Comparison of ENCODE assay signal across 21 cellular contexts in genomic region chr6:3640868-3641267, GRCh38.
A peak's percentile ranks its signal among the peaks of the same experiment; 100 is the strongest.
DNase-seq lines count a peak whose midpoint lies in the region; ATAC-seq, FAIRE-seq and TF ChIP-seq lines count a peak whose summit lies in the region.
"Had no signal": no experiment of that assay in that cellular context is flagged by ENCODE, and none has a peak within 500 bp of the region (broad histone marks: within the 10 kb centered on the region; RNA-seq: fewer than 3 reads in every experiment).

No MANE protein-coding gene starts in this region.

- 63% methylated on average over 2 of the region's 2 CpGs for WGBS in A549 (ENCODE audit: missing lambda C conversion rate)
- WGBS in K562 (ENCODE audit: insufficient coverage, low coverage, missing lambda C conversion rate), result 22% methylated on average over 2 of the region's 2 CpGs

- H3K9me2 ChIP-seq in MM.1S (replicated peaks; ENCODE audit: insufficient read depth, low read length), result no peaks in the 10 kb centered on the region

- no peaks in the 10 kb centered on the region for H3K4me1 ChIP-seq in A549
- H3K4me1 ChIP-seq in MM.1S (ENCODE audit: low read length), result no peaks in the 10 kb centered on the region
- no peaks in the 10 kb centered on the region; a peak in 2 of 5 replicates for H3K4me1 ChIP-seq in K562 (replicated peaks in 1 of 2; ENCODE audit: control insufficient read depth in 2 of 2, insufficient read depth in 2 of 2, low read length in 2 of 2)
- H3K4me1 ChIP-seq: BLaER1 treated with 17β-estradiol and CSF1 and Interleukin-3, amounts not matched to agents 10 nM and 100 nM had no signal

- H3K27me3 ChIP-seq in MM.1S (replicated peaks; ENCODE audit: insufficient read depth, low read length) (no peaks in the 10 kb centered on the region), K562 (ENCODE audit: control insufficient read depth in 2 of 2, insufficient read depth in 2 of 2, low read length in 2 of 2) (peaks cover 1 to 2% of the 10 kb centered on the region in 2 experiments; a peak in 4 of 5 replicates)
- H3K27me3 ChIP-seq: BLaER1 treated with 17β-estradiol and CSF1 and Interleukin-3, amounts not matched to agents 10 nM and 100 nM had no signal

- H3K9me3 Mint-ChIP-seq in naive thymus-derived CD8-positive, alpha-beta T cell, result peaks cover 0 to 4% (median 0%) of the 10 kb centered on the region in 9 donors
- H3K9me3 Mint-ChIP-seq: CD4-positive, alpha-beta T cell; CD8-positive, alpha-beta T cell had no signal

- H3K79me2 ChIP-seq in MM.1S (ENCODE audit: low read length), result no peaks in the 10 kb centered on the region
- no peaks in the 10 kb centered on the region for H3K79me2 ChIP-seq in K562 (ENCODE audit: control insufficient read depth, insufficient read depth, low read length)

- POLR2A ChIA-PET in A549 (lab: Yijun Ruan, JAX), result no interaction called here
- POLR2A ChIA-PET in K562 (lab: Yijun Ruan, JAX), result no interaction called here
- POLR2A ChIA-PET in naive thymus-derived CD8-positive, alpha-beta T cell (lab: Charles Lee), result no interaction called here

- TF ChIP-seq EP300 in A549 (IDR thresholded peaks at IDR 0.05) (no peak), K562 (IDR thresholded peaks at IDR 0.05; ENCODE audit: low read length) (no peak)

- H3K4me1 Mint-ChIP-seq in naive thymus-derived CD8-positive, alpha-beta T cell, result no peaks in the 10 kb centered on the region
- H3K4me1 Mint-ChIP-seq: B cell had no signal

- H3F3A ChIP-seq in MM.1S (ENCODE audit: insufficient read depth, low read length), result no peaks in the 10 kb centered on the region

- CTCF ChIA-PET in A549 (lab: Yijun Ruan, JAX), result no interaction called here
- CTCF ChIA-PET in K562 (lab: Yijun Ruan, JAX; ENCODE audit: low intra/inter-chr PET ratio), result no interaction called here

- TF ChIP-seq POLR2A in A549 (IDR thresholded peaks at IDR 0.05; ENCODE audit: low read length), result no peak
- no peak for TF ChIP-seq POLR2A in K562 (conservative IDR thresholded peaks at IDR 0.05)

- H3K36me3 Mint-ChIP-seq in naive thymus-derived CD8-positive, alpha-beta T cell, result peaks cover 0 to 11% (median 2%) of the 10 kb centered on the region in 3 donors
- H3K36me3 Mint-ChIP-seq: CD8-positive, alpha-beta T cell had no signal

- BruUV-seq in K562 (replicated peaks; lab: Mats Ljungman, UMichigan), result no TSS peak

- H3K4me3 Mint-ChIP-seq in naive thymus-derived CD8-positive, alpha-beta T cell, result no peak overlapping the region
- H3K4me3 Mint-ChIP-seq: B cell; CD4-positive, alpha-beta T cell; CD8-positive, alpha-beta T cell had no signal

- H3K9ac ChIP-seq in MM.1S (ENCODE audit: low read length), result no peak overlapping the region
- H3K9ac ChIP-seq in K562 (ENCODE audit: insufficient read depth in 1 of 2, low read depth in 2 of 2, low read length in 2 of 2), result no peak overlapping the region
- H3K9ac ChIP-seq: BLaER1 treated with 17β-estradiol and CSF1 and Interleukin-3, amounts not matched to agents 10 nM and 100 nM had no signal

- TF ChIP-seq CTCF in A549 (IDR thresholded peaks at IDR 0.05) (no peak), MM.1S (IDR thresholded peaks at IDR 0.05; ENCODE audit: low read length) (no peak), K562 (IDR thresholded peaks at IDR 0.05 in 2 of 3, conservative IDR thresholded peaks at IDR 0.05 in 1 of 3; ENCODE audit: insufficient read depth in 2 of 3, low read depth in 1 of 3, low read length in 3 of 3) (no peak)

- peaks cover 0 to 9% (median 3%) of the 10 kb centered on the region in 5 donors for H3K27me3 Mint-ChIP-seq in naive thymus-derived CD8-positive, alpha-beta T cell

- H3K4me2 ChIP-seq in A549, result no peak overlapping the region
- no peak overlapping the region for H3K4me2 ChIP-seq in MM.1S (ENCODE audit: low read depth, low read length)
- H3K4me2 ChIP-seq in K562 (ENCODE audit: insufficient read depth, low read length), result no peak overlapping the region
- H3K4me2 ChIP-seq: BLaER1 treated with 17β-estradiol and CSF1 and Interleukin-3, amounts not matched to agents 10 nM and 100 nM had no signal

- no peak for ATAC-seq in A549
- ATAC-seq in K562, result no peak
- no peak for ATAC-seq in naive thymus-derived CD8-positive, alpha-beta T cell
- ATAC-seq: CD8-positive, alpha-beta T cell had no signal

- H3K9me3 ChIP-seq in A549 (no peaks in the 10 kb centered on the region), MM.1S (replicated peaks; ENCODE audit: insufficient read depth, low read length) (no peaks in the 10 kb centered on the region), K562 (replicated peaks; ENCODE audit: control insufficient read depth, insufficient read depth, low read depth, low read length) (no peaks in the 10 kb centered on the region; the same call in 1 of the 2 replicates)
- H3K9me3 ChIP-seq: Caco-2 had no signal

- intact Hi-C loops in K562 (cut with micrococcal nuclease), result no loop called here

- H3K27ac ChIP-seq in A549, result no peak overlapping the region
- no peak overlapping the region for H3K27ac ChIP-seq in MM.1S (ENCODE audit: low read length)
- no peak overlapping the region for H3K27ac ChIP-seq in K562 (ENCODE audit: extremely low read depth, low read depth, low read length)
- H3K27ac ChIP-seq: BLaER1 treated with 17β-estradiol and CSF1 and Interleukin-3, amounts not matched to agents 10 nM and 100 nM had no signal

- H3K27ac Mint-ChIP-seq in naive thymus-derived CD8-positive, alpha-beta T cell, result no peak overlapping the region
- H3K27ac Mint-ChIP-seq: B cell; CD4-positive, alpha-beta T cell; CD8-positive, alpha-beta T cell had no signal

- no peaks in the 10 kb centered on the region for H4K20me1 ChIP-seq in MM.1S (ENCODE audit: insufficient read depth, low read length)
- H4K20me1 ChIP-seq in K562 (replicated peaks; ENCODE audit: control insufficient read depth, insufficient read depth, low read length), result no peaks in the 10 kb centered on the region
- H4K20me1 ChIP-seq: BLaER1 treated with 17β-estradiol and CSF1 and Interleukin-3, amounts not matched to agents 10 nM and 100 nM had no signal

- in situ Hi-C loops in K562 (cut with MboI), result no loop called here

- FAIRE-seq in A549 (lab: Jason Lieb, UNC) (no peak), K562 (lab: Jason Lieb, UNC) (no peak)
- FAIRE-seq: A204.1, D721Med, G401.6, GM12891, GM19239 had no signal

- DNase-seq in A549 (ENCODE audit: low read depth in 1 of 2, low spot score in 1 of 2) (no peak), MM.1S (peak; percentile 15), K562 (ENCODE audit: extremely low read depth in 1 of 4, low spot score in 3 of 4) (no peak), ecto neural progenitor cell (ENCODE audit: low spot score) (no peak)
- DNase-seq in naive thymus-derived CD8-positive, alpha-beta T cell, result no peak
- DNase-seq in activated CD4-positive, alpha-beta T cell treated with anti-CD3 and anti-CD28 coated beads for 1 hour, result no peak
- DNase-seq: 8988T; AML-193; Caco-2; Calu3; CD4-positive, alpha-beta T cell; CD8-positive, alpha-beta T cell; DMS79 treated with DMSO at 0.1 percent for 48 hours; GF-D8 had no signal

- TF ChIP-seq RAD21 in A549 (conservative IDR thresholded peaks at IDR 0.05 in 1 of 2, IDR thresholded peaks at IDR 0.05 in 1 of 2) (no peak), K562 (CRISPR knock-in tag; conservative IDR thresholded peaks at IDR 0.05 in 1 of 2, IDR thresholded peaks at IDR 0.05 in 1 of 2) (no peak)

- no peaks in the 10 kb centered on the region for H3K36me3 ChIP-seq in MM.1S (replicated peaks; ENCODE audit: insufficient read depth, low read length)
- H3K36me3 ChIP-seq in K562 (ENCODE audit: control insufficient read depth, insufficient read depth, low read length), result no peaks in the 10 kb centered on the region
- H3K36me3 ChIP-seq: BLaER1 treated with 17β-estradiol and CSF1 and Interleukin-3, amounts not matched to agents 10 nM and 100 nM had no signal

- no peaks in the 10 kb centered on the region for H3K9me1 ChIP-seq in K562 (ENCODE audit: control insufficient read depth, insufficient read depth, low read length)

- H2AFZ ChIP-seq in MM.1S (ENCODE audit: low read length), result no peak overlapping the region
- no peak overlapping the region for H2AFZ ChIP-seq in K562 (ENCODE audit: low read depth, low read length)

- H3K4me3 ChIP-seq in A549, result no peak overlapping the region
- H3K4me3 ChIP-seq in MM.1S (ENCODE audit: low read length), result no peak overlapping the region
- no peak overlapping the region for H3K4me3 ChIP-seq in K562
- H3K4me3 ChIP-seq: BLaER1 treated with 17β-estradiol and CSF1 and Interleukin-3, amounts not matched to agents 10 nM and 100 nM had no signal

TF ChIP-seq in A549, 52 proteins besides CTCF, POLR2A, EP300 and RAD21:
- TF ChIP-seq BCL3 (IDR thresholded peaks at IDR 0.05) (no peak), ESRRA (IDR thresholded peaks at IDR 0.05; ENCODE audit: borderline replicate concordance, low read length) (no peak), MAFK (IDR thresholded peaks at IDR 0.05; ENCODE audit: partially characterized antibody) (peak; percentile 8)

TF ChIP-seq in K562, 482 proteins besides CTCF, POLR2A, EP300 and RAD21 (continues in another document):
- TF ChIP-seq LARP7 (IDR thresholded peaks at IDR 0.05) (no peak), ZNF316 (IDR thresholded peaks at IDR 0.05) (peak; percentile 72), SMC3 (conservative IDR thresholded peaks at IDR 0.05; ENCODE audit: insufficient read depth, low read depth, low read length) (no peak), KAT2B (IDR thresholded peaks at IDR 0.05; ENCODE audit: low read depth, low read length) (no peak)
- TF ChIP-seq, protein P1, sequence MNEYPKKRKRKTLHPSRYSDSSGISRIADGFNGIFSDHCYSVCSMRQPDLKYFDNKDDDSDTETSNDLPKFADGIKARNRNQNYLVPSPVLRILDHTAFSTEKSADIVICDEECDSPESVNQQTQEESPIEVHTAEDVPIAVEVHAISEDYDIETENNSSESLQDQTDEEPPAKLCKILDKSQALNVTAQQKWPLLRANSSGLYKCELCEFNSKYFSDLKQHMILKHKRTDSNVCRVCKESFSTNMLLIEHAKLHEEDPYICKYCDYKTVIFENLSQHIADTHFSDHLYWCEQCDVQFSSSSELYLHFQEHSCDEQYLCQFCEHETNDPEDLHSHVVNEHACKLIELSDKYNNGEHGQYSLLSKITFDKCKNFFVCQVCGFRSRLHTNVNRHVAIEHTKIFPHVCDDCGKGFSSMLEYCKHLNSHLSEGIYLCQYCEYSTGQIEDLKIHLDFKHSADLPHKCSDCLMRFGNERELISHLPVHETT (CRISPR knock-in tag; conservative IDR thresholded peaks at IDR 0.05 in 1 of 2, IDR thresholded peaks at IDR 0.05 in 1 of 2), result no peak
- TF ChIP-seq, protein P2, sequence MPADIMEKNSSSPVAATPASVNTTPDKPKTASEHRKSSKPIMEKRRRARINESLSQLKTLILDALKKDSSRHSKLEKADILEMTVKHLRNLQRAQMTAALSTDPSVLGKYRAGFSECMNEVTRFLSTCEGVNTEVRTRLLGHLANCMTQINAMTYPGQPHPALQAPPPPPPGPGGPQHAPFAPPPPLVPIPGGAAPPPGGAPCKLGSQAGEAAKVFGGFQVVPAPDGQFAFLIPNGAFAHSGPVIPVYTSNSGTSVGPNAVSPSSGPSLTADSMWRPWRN (IDR thresholded peaks at IDR 0.05; ENCODE audit: low read depth), result no peak

Comparison
In these comparisons a context has a peak if more than half of its experiments do, and no peak if none do; other contexts are left out.
1. Of the 35 proteins assayed by ChIP-seq in both K562 and A549: peak only in K562: none; only in A549: MAFK; in both: none; in neither: 34.